In the genomic region with DNA sequence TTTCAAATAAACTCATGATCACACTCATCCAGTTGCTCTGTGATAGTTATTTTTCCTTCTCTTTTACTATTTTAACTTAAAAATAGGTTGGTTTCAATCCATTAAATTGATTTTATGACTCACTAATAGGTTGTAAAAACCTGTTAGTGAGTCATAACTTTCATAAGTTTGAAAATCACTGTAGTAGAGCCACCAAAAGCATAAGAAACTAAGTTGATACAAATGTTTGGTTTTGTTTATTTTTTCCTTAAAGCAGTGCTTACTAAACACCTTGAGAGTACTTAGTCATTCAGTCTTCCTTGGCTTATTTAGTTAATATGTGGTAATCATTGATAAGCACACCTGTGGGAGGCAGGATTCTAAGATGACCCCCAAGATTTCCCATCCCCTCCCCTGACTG, we compare ENCODE assay signal across 23 cellular contexts.
"Had no signal": no experiment of that assay in that cellular context is flagged by ENCODE, and none has a peak within 500 bp of the region (broad histone marks: within the 10 kb centered on the region; RNA-seq: fewer than 3 reads in every experiment).

No MANE protein-coding gene starts in this region.

- H3K9me3 ChIP-seq: adrenal gland, SJSA1 had no signal

- H3K4me1 ChIP-seq: adrenal gland, SJSA1 had no signal

- H3K27ac ChIP-seq: adrenal gland, RWPE1, SJSA1 had no signal

- ATAC-seq: activated CD8-positive, alpha-beta T cell treated with anti-CD3 and anti-CD28 coated beads, Interleukin-2, amount 10 ng/mL, durations not matched to agents 7 days and 5 days; Panc1; T-helper 17 cell; WTC11 had no signal

- DNase-seq: activated CD4-positive, alpha-beta T cell treated with anti-CD3 and anti-CD28 coated beads for 48 hours; activated CD4-positive, alpha-beta T cell treated with anti-CD3 and anti-CD28 coated beads, Interleukin-2, amount 50 U/mL, for 4 hours; activated CD4-positive, CD25-positive, alpha-beta regulatory T cell treated with anti-CD3 and anti-CD28 coated beads, Interleukin-2, amount 50 U/mL, for 72 hours; activated CD8-positive, alpha-beta memory T cell treated with anti-CD3 and anti-CD28 coated beads, Interleukin-2, amount 50 U/mL, for 48 hours; activated CD8-positive, alpha-beta T cell treated with anti-CD3 and anti-CD28 coated beads, Interleukin-2, amount 10 ng/mL, durations not matched to agents 7 days and 5 days; activated naive CD4-positive, alpha-beta T cell treated with anti-CD3 and anti-CD28 coated beads, Interleukin-2, amount 50 U/mL, for 16 hours; activated naive CD8-positive, alpha-beta T cell treated with anti-CD3 and anti-CD28 coated beads, Interleukin-2, amount 10 ng/mL, durations not matched to agents 7 days and 5 days; activated T-cell treated with anti-CD3 and anti-CD28 coated beads, Interleukin-2, amount 50 U/mL, for 1 hour; adrenal gland; anterior cingulate cortex; caudate nucleus; NCI-H1105 treated with DMSO at 0.1 percent for 48 hours; NCI-H1436 treated with DMSO at 0.1 percent for 48 hours; NCI-H187; NCI-H2081; NCI-H510A treated with DMSO at 0.1 percent for 48 hours; Right ventricle myocardium superior; T-helper 17 cell; T-helper 9 cell had no signal

- H3K36me3 ChIP-seq: adrenal gland, SJSA1 had no signal

- H3K4me3 ChIP-seq: adrenal gland, SJSA1 had no signal

- H3K27me3 ChIP-seq: adrenal gland, SJSA1 had no signal
